ENCODE assay signal across 25 cellular contexts in genomic region chr5:180316586-180316985, GRCh38. TPM values are rescaled to one million over a fixed set of nuclear protein-coding genes. Genes with fewer than 3 reads are reported as not detected.
DNase-seq lines count a peak whose midpoint lies in the region; ATAC-seq, FAIRE-seq and TF ChIP-seq lines count a peak whose summit lies in the region.
"Had no signal": no experiment of that assay in that cellular context is flagged by ENCODE, and none has a peak within 500 bp of the region (broad histone marks: within the 10 kb centered on the region; RNA-seq: fewer than 3 reads in every experiment).

No MANE protein-coding gene starts in this region.

- H3K27ac ChIP-seq in K562 (ENCODE audit: extremely low read depth, low read depth, low read length) = no peak overlapping the region
- H3K27ac ChIP-seq in upper lobe of right lung = no peak overlapping the region
- H3K27ac ChIP-seq: A549; BLaER1 treated with 17β-estradiol and CSF1 and Interleukin-3, amounts not matched to agents 10 nM and 100 nM; GM23248 had no signal

- DNase-seq in cardiac septum (ENCODE audit: low spot score) (peak; percentile 67), left ventricle myocardium superior (no peak), H7 (peak; percentile 14), K562 (ENCODE audit: extremely low read depth in 1 of 4, low spot score in 3 of 4) (no peak), posterior vena cava (ENCODE audit: low spot score) (peak; percentile 79), upper lobe of right lung (no peak), MV-4-11 (lab: John Stamatoyannopoulos, UW) (no peak)
- DNase-seq: 8988T; ACHN; AML-193; BE2C; CD4-positive, alpha-beta T cell; CD8-positive, alpha-beta memory T cell; DMS 273 treated with DMSO at 0.1 percent for 48 hours; EL; GDM1; GM23248; HFFc6 had no signal

- no peak overlapping the region for H2AFZ ChIP-seq in K562 (ENCODE audit: low read depth, low read length)
- H2AFZ ChIP-seq: GM23248 had no signal

- POLR2A ChIA-PET in K562 (lab: Yijun Ruan, JAX) = interaction anchor here (0.6 to 1.9 kb wide), 4 partner anchors 8 to 120 kb away, joined by 3 to 5 read pairs (median 4); partner anchors contain the start of gene MAPK9

- no peak for TF ChIP-seq POLR2A in K562 (conservative IDR thresholded peaks at IDR 0.05)

- no peak for FAIRE-seq in K562 (lab: Jason Lieb, UNC)
- FAIRE-seq: A549, D721Med, GM12878, GM19239 had no signal

- no peak for TF ChIP-seq CTCF in K562 (IDR thresholded peaks at IDR 0.05 in 2 of 3, conservative IDR thresholded peaks at IDR 0.05 in 1 of 3; ENCODE audit: insufficient read depth in 2 of 3, low read depth in 1 of 3, low read length in 3 of 3)
- no peak for TF ChIP-seq CTCF in upper lobe of right lung (IDR thresholded peaks at IDR 0.05)

- no peak overlapping the region for H3K4me3 ChIP-seq in H7 (ENCODE audit: insufficient read depth, low read depth, low read length)
- no peak overlapping the region for H3K4me3 ChIP-seq in K562
- H3K4me3 ChIP-seq in upper lobe of right lung = no peak overlapping the region
- H3K4me3 ChIP-seq: A549; BLaER1 treated with 17β-estradiol and CSF1 and Interleukin-3, amounts not matched to agents 10 nM and 100 nM; GM12878; GM23248; HAP-1 had no signal

- no peaks in the 10 kb centered on the region for H3K9me3 ChIP-seq in K562 (replicated peaks; ENCODE audit: control insufficient read depth, insufficient read depth, low read depth, low read length)
- no peaks in the 10 kb centered on the region for H3K9me3 ChIP-seq in upper lobe of right lung
- H3K9me3 ChIP-seq: A549, BE2C, HAP-1 had no signal

- no peak overlapping the region for H3K9ac ChIP-seq in K562 (ENCODE audit: insufficient read depth in 1 of 2, low read depth in 2 of 2, low read length in 2 of 2)
- H3K9ac ChIP-seq: BLaER1 treated with 17β-estradiol and CSF1 and Interleukin-3, amounts not matched to agents 10 nM and 100 nM; GM23248 had no signal

- no peak for ATAC-seq in left ventricle myocardium superior
- ATAC-seq in K562 = no peak
- ATAC-seq in upper lobe of right lung = no peak

- no peak overlapping the region for H3K4me2 ChIP-seq in K562 (ENCODE audit: insufficient read depth, low read length)
- H3K4me2 ChIP-seq: A549; BLaER1 treated with 17β-estradiol and CSF1 and Interleukin-3, amounts not matched to agents 10 nM and 100 nM had no signal

- H3K9me1 ChIP-seq in K562 (ENCODE audit: control insufficient read depth, insufficient read depth, low read length) = no peaks in the 10 kb centered on the region

- CTCF ChIA-PET in K562 (lab: Yijun Ruan, JAX; ENCODE audit: low intra/inter-chr PET ratio) = no interaction called here

- H3K36me3 ChIP-seq in H7 (replicated peaks; ENCODE audit: control insufficient read depth, insufficient read depth, low read length) (peaks cover 28% of the 10 kb centered on the region), K562 (ENCODE audit: control insufficient read depth, insufficient read depth, low read length) (no peaks in the 10 kb centered on the region), upper lobe of right lung (no peaks in the 10 kb centered on the region)
- H3K36me3 ChIP-seq: BE2C; BLaER1 treated with 17β-estradiol and CSF1 and Interleukin-3, amounts not matched to agents 10 nM and 100 nM had no signal

- H3K4me1 ChIP-seq in K562 (replicated peaks in 1 of 2; ENCODE audit: control insufficient read depth in 2 of 2, insufficient read depth in 2 of 2, low read length in 2 of 2) (peaks cover 0 to 6% of the 10 kb centered on the region in 2 experiments; a peak in 2 of 5 replicates), upper lobe of right lung (no peaks in the 10 kb centered on the region)
- H3K4me1 ChIP-seq: A549; BE2C; BLaER1 treated with 17β-estradiol and CSF1 and Interleukin-3, amounts not matched to agents 10 nM and 100 nM had no signal

- no peaks in the 10 kb centered on the region for H4K20me1 ChIP-seq in K562 (replicated peaks; ENCODE audit: control insufficient read depth, insufficient read depth, low read length)
- H4K20me1 ChIP-seq: BLaER1 treated with 17β-estradiol and CSF1 and Interleukin-3, amounts not matched to agents 10 nM and 100 nM had no signal

- no peak for TF ChIP-seq RAD21 in K562 (CRISPR knock-in tag; conservative IDR thresholded peaks at IDR 0.05 in 1 of 2, IDR thresholded peaks at IDR 0.05 in 1 of 2)

- H3K27me3 ChIP-seq in H7 (ENCODE audit: control insufficient read depth, insufficient read depth, low read length) (no peaks in the 10 kb centered on the region), K562 (ENCODE audit: control insufficient read depth in 2 of 2, insufficient read depth in 2 of 2, low read length in 2 of 2) (peaks cover 43 to 58% of the 10 kb centered on the region in 2 experiments), upper lobe of right lung (no peaks in the 10 kb centered on the region)
- H3K27me3 ChIP-seq: BE2C; BLaER1 treated with 17β-estradiol and CSF1 and Interleukin-3, amounts not matched to agents 10 nM and 100 nM had no signal

- in situ Hi-C loops in K562 (cut with MboI) = no loop called here

- no TSS peak for BruUV-seq in K562 (replicated peaks; lab: Mats Ljungman, UMichigan)

- 5% methylated on average over 20 of the region's 20 CpGs for WGBS in K562 (ENCODE audit: insufficient coverage, low coverage, missing lambda C conversion rate)

- intact Hi-C loops in cardiac septum (cut with DNase I) = no loop called here
- intact Hi-C loops in left ventricle myocardium superior (cut with micrococcal nuclease) = no loop called here
- intact Hi-C loops in K562 (cut with micrococcal nuclease) = no loop called here
- intact Hi-C loops in posterior vena cava (cut with DNase I) = no loop called here
- intact Hi-C loops in upper lobe of right lung (cut with DNase I) = no loop called here

- H3K79me2 ChIP-seq in K562 (ENCODE audit: control insufficient read depth, insufficient read depth, low read length) = no peaks in the 10 kb centered on the region

- no peak for TF ChIP-seq EP300 in K562 (IDR thresholded peaks at IDR 0.05; ENCODE audit: low read length)

TF ChIP-seq in K562, 482 proteins besides CTCF, POLR2A, EP300 and RAD21 (continues in another document):
- TF ChIP-seq SAFB2 (IDR thresholded peaks at IDR 0.05; ENCODE audit: borderline replicate concordance, low read depth, low read length, severe bottlenecking) = no peak
- no peak for TF ChIP-seq RFX1 (IDR thresholded peaks at IDR 0.05)
- no peak for TF ChIP-seq POLR3A (IDR thresholded peaks at IDR 0.05; ENCODE audit: borderline replicate concordance, extremely low read depth, insufficient read depth, insufficient read length)

RNA-seq across cellular contexts. Expression of gene MAPK9, which starts 24.7 kb away (rescaled TPM):
- total RNA-seq in cardiac septum (37.5 TPM), left ventricle myocardium superior (46.5 TPM), K562 (2014; rRNA removed) (23.3 and 24.7 TPM in 2 replicates), K562 (2014; rRNA removed; fragmentation: Illumina TruSeq; extraction: Trizol) (32.3 and 33.8 TPM in 2 replicates), K562 (2015; rRNA removed; fragmentation: Illumina TruSeq; extraction: Trizol) (27.2 and 29.9 TPM in 2 replicates), K562 (2021) (37.1 and 38.0 TPM in 2 replicates), posterior vena cava (10 to 100 TPM; 27.9 to 34.9 TPM), upper lobe of right lung (39.5 TPM)
- 28.5 and 43.8 TPM in 2 replicates for total RNA-seq in H7 (2014; rRNA removed; shearing (Covaris generic))
- 33.0 and 61.0 TPM in 2 replicates for total RNA-seq in K562 (2011; cell fraction: chromatin; rRNA removed; ENCODE audit: low replicate concordance)
- 15.0 and 19.6 TPM in 2 replicates for total RNA-seq in K562 (2011; cell fraction: nucleolus; rRNA removed)
- 40.2 and 63.3 TPM in 2 replicates for total RNA-seq in K562 (2011; cell fraction: nucleoplasm; rRNA removed)
- polyA plus RNA-seq in K562 (2011; rRNA removed) (45.9 and 58.0 TPM in 2 replicates), K562 (2014; fragmentation: Illumina TruSeq; extraction: Trizol) (32.3 and 43.1 TPM in 2 replicates), K562 (2014; fragmentation: Nextera tagmentation; extraction: Ambion mirVana) (1 to 10 TPM; 4.8 to 6.5 TPM), K562 (2014; rRNA removed) (27.4 and 31.5 TPM in 2 replicates)
- 26.1 and 31.1 TPM in 2 replicates for polyA plus RNA-seq in K562 (2011; cell fraction: cytosol; rRNA removed)
- 25.6 and 26.5 TPM in 2 replicates for polyA plus RNA-seq in K562 (2011; cell fraction: nucleus; rRNA removed)
- polyA plus RNA-seq in K562 (2012) = 23.2 and 27.4 TPM in 2 replicates
- 57.2 and 64.3 TPM in 2 replicates for polyA minus RNA-seq in K562 (2011; rRNA and poly(A)+ RNA removed)
- 22.5 and 24.7 TPM in 2 replicates for polyA minus RNA-seq in K562 (2011; cell fraction: cytosol; rRNA and poly(A)+ RNA removed)
- 17.5 and 23.8 TPM in 2 replicates for polyA minus RNA-seq in K562 (2011; cell fraction: nucleus; rRNA and poly(A)+ RNA removed)

RNA-seq across cellular contexts. Expression of gene GFPT2, which starts 36.5 kb away (rescaled TPM):
- 12.9 TPM for total RNA-seq in cardiac septum
- total RNA-seq in left ventricle myocardium superior = 15.3 TPM
- 91.6 and 125 TPM in 2 replicates for total RNA-seq in H7 (2014; rRNA removed; shearing (Covaris generic))
- 0.14 TPM in 1 of 2 replicates, not detected in the other for total RNA-seq in K562 (2011; cell fraction: chromatin; rRNA removed; ENCODE audit: low replicate concordance)
- 0.50 TPM in 1 of 2 replicates, not detected in the other for total RNA-seq in K562 (2011; cell fraction: nucleolus; rRNA removed)
- not detected in 2 replicates for total RNA-seq in K562 (2011; cell fraction: nucleoplasm; rRNA removed)
- total RNA-seq in K562 (2014; rRNA removed) = not detected in 2 replicates
- total RNA-seq in K562 (2014; rRNA removed; fragmentation: Illumina TruSeq; extraction: Trizol) = 0.13 TPM in 1 of 2 replicates, not detected in the other
- not detected in 2 replicates for total RNA-seq in K562 (2015; rRNA removed; fragmentation: Illumina TruSeq; extraction: Trizol)
- total RNA-seq in K562 (2021) = 0.07 and 0.09 TPM in 2 replicates
- polyA plus RNA-seq in K562 (2011; rRNA removed) = 0.14 TPM in 1 of 2 replicates, not detected in the other
- polyA plus RNA-seq in K562 (2011; cell fraction: cytosol; rRNA removed) = 0.01 and 0.07 TPM in 2 replicates
- 0.18 TPM in 1 of 2 replicates, not detected in the other for polyA plus RNA-seq in K562 (2011; cell fraction: nucleus; rRNA removed)
- 0.12 TPM in 1 of 2 replicates, not detected in the other for polyA plus RNA-seq in K562 (2012)
- polyA plus RNA-seq in K562 (2014; fragmentation: Illumina TruSeq; extraction: Trizol) = not detected in 2 replicates
- under 1 TPM in 1 of 2 experiments, not detected in 1; 0.08 TPM for polyA plus RNA-seq in K562 (2014; fragmentation: Nextera tagmentation; extraction: Ambion mirVana)
- polyA plus RNA-seq in K562 (2014; rRNA removed) = not detected in 2 replicates
- 0.39 TPM in 1 of 2 replicates, not detected in the other for polyA minus RNA-seq in K562 (2011; rRNA and poly(A)+ RNA removed)
- polyA minus RNA-seq in K562 (2011; cell fraction: cytosol; rRNA and poly(A)+ RNA removed) = not detected in 2 replicates
- polyA minus RNA-seq in K562 (2011; cell fraction: nucleus; rRNA and poly(A)+ RNA removed) = 0.54 TPM in 1 of 2 replicates, not detected in the other
- total RNA-seq in posterior vena cava = 10 to 100 TPM; 75.4 to 83.3 TPM
- total RNA-seq in upper lobe of right lung = 20.4 TPM
- polyA plus RNA-seq: CD14-positive monocyte had no signal

Comparison
In these comparisons a context has a peak if more than half of its experiments do, and no peak if none do; other contexts are left out.
1. DNase-seq: peak in cardiac septum (single experiment), H7 (single experiment) and posterior vena cava (single experiment); none in left ventricle myocardium superior (single experiment), K562 (0 of 4), upper lobe of right lung (single experiment) and MV-4-11 (single experiment).